ENCODE assay signal across 7 cellular contexts in the genomic region with DNA sequence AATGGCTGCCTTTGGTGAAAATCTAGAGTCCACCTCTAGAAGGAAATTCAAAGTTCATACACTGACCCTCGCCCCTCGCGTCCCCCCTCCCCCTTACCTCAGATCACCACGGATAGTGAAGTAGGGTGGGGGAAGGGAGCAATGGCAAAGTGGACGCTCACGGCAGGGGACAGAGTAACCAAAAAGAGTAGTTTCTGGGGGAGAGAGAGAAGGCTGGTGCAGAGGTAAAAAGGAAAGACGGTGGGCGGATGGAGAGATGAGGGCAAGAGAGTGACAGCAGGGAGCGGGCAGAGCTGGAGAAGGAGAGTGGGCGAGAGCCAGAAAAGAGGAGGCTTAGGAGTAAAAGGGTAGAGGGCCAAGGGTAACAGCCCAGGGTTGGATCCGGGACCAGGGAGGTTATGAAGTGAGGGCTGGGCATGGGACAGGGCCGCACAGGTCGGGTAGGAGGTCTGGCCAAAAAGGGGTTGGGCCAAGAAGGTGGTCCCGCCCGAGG. TPM values are rescaled to one million over a fixed set of nuclear protein-coding genes. Genes with fewer than 3 reads are reported as not detected.
DNase-seq lines count a peak whose midpoint lies in the region; ATAC-seq and TF ChIP-seq lines count a peak whose summit lies in the region.

No MANE protein-coding gene starts in this region.

- H3K36me3 ChIP-seq in HUES48 (ENCODE audit: control insufficient read depth, insufficient read depth, low read length) (no peaks in the 10 kb centered on the region), mesenchymal stem cell (ENCODE audit: control insufficient read depth in 1 of 2, insufficient read depth in 2 of 2, low read depth in 1 of 2, low read length in 2 of 2) (no peaks in the 10 kb centered on the region), aorta (ENCODE audit: control insufficient read depth in 1 of 2, insufficient read depth in 2 of 2, low read length in 1 of 2) (no peaks in the 10 kb centered on the region)

- H3K4me1 Mint-ChIP-seq in chondrocyte (ENCODE audit: low read depth), result peaks cover 25% of the 10 kb centered on the region

- H3K4ac ChIP-seq in mesenchymal stem cell (ENCODE audit: low read depth in 1 of 2, low read length in 2 of 2), result no peak overlapping the region

- no peaks in the 10 kb centered on the region for H3K9me3 Mint-ChIP-seq in chondrocyte (ENCODE audit: low read depth)

- H3K4me3 ChIP-seq in HUES48 (ENCODE audit: low read depth, low read length) (peak overlapping the region; percentile 92), mesenchymal stem cell (ENCODE audit: insufficient read depth in 1 of 2, low read depth in 1 of 2, low read length in 2 of 2) (peak overlapping the region; percentile 85 to 97), aorta (ENCODE audit: low read length in 2 of 2) (peak overlapping the region; percentile 11 to 60)

- intact Hi-C loops in aorta (cut with DNase I), result no loop called here

- peak overlapping the region; percentile 91 for H3K27ac Mint-ChIP-seq in chondrocyte (ENCODE audit: unreplicated experiment)

- H3K27me3 Mint-ChIP-seq in chondrocyte (ENCODE audit: low read depth), result no peaks in the 10 kb centered on the region

- H4K91ac ChIP-seq in mesenchymal stem cell (ENCODE audit: low read length), result no peak overlapping the region

- TF ChIP-seq CTCF in chondrocyte (IDR thresholded peaks at IDR 0.05) (no peak), GM20000 (IDR thresholded peaks at IDR 0.05; ENCODE audit: extremely low read depth, missing control alignments) (no peak)

- H3K79me1 ChIP-seq in mesenchymal stem cell (replicated peaks; ENCODE audit: low read length, poor library complexity, severe bottlenecking), result peaks cover 8% of the 10 kb centered on the region

- no peak for DNase-seq in chondrocyte (ENCODE audit: low spot score)
- no peak for DNase-seq in mesenchymal stem cell
- DNase-seq in aorta, result no peak
- no peak for DNase-seq in GM20000 (ENCODE audit: low spot score)

- H2BK120ac ChIP-seq in mesenchymal stem cell (ENCODE audit: low read depth, low read length), result no peak overlapping the region

- no peaks in the 10 kb centered on the region for H3K9me3 ChIP-seq in HUES48 (ENCODE audit: control insufficient read depth, insufficient read depth, low read length)
- H3K9me3 ChIP-seq in mesenchymal stem cell (ENCODE audit: control insufficient read depth, low read length), result no peaks in the 10 kb centered on the region
- H3K9me3 ChIP-seq in aorta (ENCODE audit: control insufficient read depth, low read length), result no peaks in the 10 kb centered on the region

- WGBS in mesenchymal stem cell, result under 1% methylated on average over 10 of the region's 15 CpGs
- WGBS in aorta, 2 donors, result 0 to 1% methylated on average over 13 to 15 of the region's 15 CpGs

- peak overlapping the region; percentile 35 to 72 for H3K18ac ChIP-seq in mesenchymal stem cell (ENCODE audit: low read depth in 1 of 2, low read length in 2 of 2)

- H3K4me3 Mint-ChIP-seq in chondrocyte (ENCODE audit: unreplicated experiment), result peak overlapping the region; percentile 96

- H3K23ac ChIP-seq in mesenchymal stem cell (ENCODE audit: low read length in 2 of 2), result peak overlapping the region in 1 of 2 experiments; percentile 74

- H3K27ac ChIP-seq in HUES48 (ENCODE audit: low read depth, low read length) (peak overlapping the region; percentile 92), mesenchymal stem cell (ENCODE audit: low read length, poor library complexity, severe bottlenecking) (no peak overlapping the region), aorta (ENCODE audit: low read depth in 1 of 2, low read length in 2 of 2) (peak overlapping the region; percentile 20 to 42)

- H2BK15ac ChIP-seq in mesenchymal stem cell (ENCODE audit: low read depth, poor library complexity, severe bottlenecking), result peak overlapping the region; percentile 17

- H2AFZ ChIP-seq in mesenchymal stem cell (ENCODE audit: low read depth, low read length), result peak overlapping the region; percentile 100

- H3K14ac ChIP-seq in mesenchymal stem cell (ENCODE audit: low read length in 2 of 2), result peak overlapping the region in 1 of 2 experiments; percentile 66

- peak overlapping the region; percentile 43 for H4K8ac ChIP-seq in mesenchymal stem cell (ENCODE audit: low read length)

- no peak overlapping the region for H2BK5ac ChIP-seq in mesenchymal stem cell (ENCODE audit: low read depth, low read length, poor library complexity, severe bottlenecking)

- H2AK5ac ChIP-seq in mesenchymal stem cell (ENCODE audit: low read length, severe bottlenecking), result no peak overlapping the region

- H3K27me3 ChIP-seq in HUES48 (ENCODE audit: control insufficient read depth, insufficient read depth, low read length), result no peaks in the 10 kb centered on the region
- no peaks in the 10 kb centered on the region for H3K27me3 ChIP-seq in mesenchymal stem cell (ENCODE audit: control insufficient read depth in 1 of 2, insufficient read depth in 1 of 2, low read length in 2 of 2)
- no peaks in the 10 kb centered on the region for H3K27me3 ChIP-seq in aorta (ENCODE audit: control insufficient read depth in 1 of 2, insufficient read depth in 2 of 2, low read length in 1 of 2)

- peaks cover 12% of the 10 kb centered on the region for H3K4me1 ChIP-seq in HUES48 (ENCODE audit: control insufficient read depth, insufficient read depth, low read length)
- H3K4me1 ChIP-seq in mesenchymal stem cell (ENCODE audit: control insufficient read depth, insufficient read depth, low read depth, low read length), result peaks cover 4% of the 10 kb centered on the region
- no peaks in the 10 kb centered on the region for H3K4me1 ChIP-seq in aorta (ENCODE audit: control insufficient read depth in 1 of 2, insufficient read depth in 2 of 2, low read length in 2 of 2)

- ATAC-seq in GM19463 (IDR thresholded peaks at IDR 0.05; ENCODE audit: unreplicated experiment), result peak; percentile 9
- ATAC-seq in aorta (ENCODE audit: low FRiP score), result peak; percentile 52
- no peak for ATAC-seq in GM18519 (IDR thresholded peaks at IDR 0.05; ENCODE audit: low FRiP score, unreplicated experiment)

- no peak overlapping the region for H2BK12ac ChIP-seq in mesenchymal stem cell (ENCODE audit: low read length in 2 of 2)

- peak overlapping the region; percentile 86 for H3K9ac ChIP-seq in HUES48 (ENCODE audit: low read depth, low read length)
- peak overlapping the region; percentile 90 for H3K9ac ChIP-seq in mesenchymal stem cell (ENCODE audit: low read length)

- peak overlapping the region; percentile 91 for H3K4me2 ChIP-seq in mesenchymal stem cell (ENCODE audit: low read length, poor library complexity, severe bottlenecking)

- H3K36me3 Mint-ChIP-seq in chondrocyte (ENCODE audit: low read depth), result no peaks in the 10 kb centered on the region

RNA-seq across cellular contexts. Expression of a gene that starts 0.4 kb away (rescaled TPM):
- 9.8 to 16.4 TPM (median 11.9 TPM) in 3 replicates for total RNA-seq in chondrocyte
- 3.7 TPM for polyA plus RNA-seq in mesenchymal stem cell (2013, experiment 1 of 2)
- polyA plus RNA-seq in mesenchymal stem cell (2013, experiment 2 of 2), result 3.5 TPM
- 10 to 100 TPM; 28.4 to 33.6 TPM for total RNA-seq in aorta
- polyA plus RNA-seq in aorta, result 10 to 100 TPM; 10.7 to 13.8 TPM

RNA-seq across cellular contexts. Expression of a gene that starts 0.9 kb away (rescaled TPM):
- total RNA-seq in chondrocyte (6.6 to 9.3 TPM (median 7.5 TPM) in 3 replicates), aorta (10 to 100 TPM in 1 of 2 donors, 1 to 10 TPM in 1; 9.2 to 10.6 TPM)
- 8.1 TPM for polyA plus RNA-seq in mesenchymal stem cell (2013, experiment 1 of 2)
- 8.5 TPM for polyA plus RNA-seq in mesenchymal stem cell (2013, experiment 2 of 2)
- polyA plus RNA-seq in aorta, result 10 to 100 TPM in 1 of 2 donors, 1 to 10 TPM in 1; 9.0 to 13.9 TPM

Comparison
In these comparisons a context has a peak if more than half of its experiments do, and no peak if none do; other contexts are left out.
1. H3K4me3 ChIP-seq: peak in every context shown above with its lines; median percentile 92 in HUES48; 91 in mesenchymal stem cell; 36 in aorta.